8 cellular contexts compared by ENCODE assay signal in genomic region chr3:46078712-46079400, GRCh38. TPM values are rescaled to one million over a fixed set of nuclear protein-coding genes. Genes with fewer than 3 reads are reported as not detected.
DNase-seq lines count a peak whose midpoint lies in the region; ATAC-seq, FAIRE-seq and TF ChIP-seq lines count a peak whose summit lies in the region.

No MANE protein-coding gene starts in this region.

- no peaks in the 10 kb centered on the region for H3K4me1 ChIP-seq in astrocyte (ENCODE audit: insufficient read depth, low read length)

- H3K4me3 Mint-ChIP-seq in astrocyte (ENCODE audit: unreplicated experiment) = peak overlapping the region; percentile 63

- H3K36me3 ChIP-seq in astrocyte (ENCODE audit: insufficient read depth, low read length) = no peaks in the 10 kb centered on the region

- no peak overlapping the region for H3K27ac Mint-ChIP-seq in astrocyte (ENCODE audit: unreplicated experiment)

- H3K27me3 ChIP-seq in astrocyte (ENCODE audit: insufficient read depth, low read length) = no peaks in the 10 kb centered on the region

- no peak overlapping the region for H3K9ac ChIP-seq in astrocyte (ENCODE audit: low read length)

- FAIRE-seq in astrocyte (lab: Jason Lieb, UNC) = peak; percentile 93

- H3K27ac ChIP-seq in astrocyte (ENCODE audit: low read depth, low read length) = no peak overlapping the region

- H2AFZ ChIP-seq in astrocyte (ENCODE audit: low read depth, low read length) = no peak overlapping the region

- no peaks in the 10 kb centered on the region for H3K9me3 Mint-ChIP-seq in astrocyte (ENCODE audit: unreplicated experiment)

- H3K79me2 ChIP-seq in astrocyte (ENCODE audit: insufficient read depth, low read length) = no peaks in the 10 kb centered on the region

- no peaks in the 10 kb centered on the region for H3K4me1 Mint-ChIP-seq in astrocyte (ENCODE audit: low read depth, unreplicated experiment)

- TF ChIP-seq CTCF in astrocyte (IDR thresholded peaks at IDR 0.05; ENCODE audit: insufficient read depth, low read depth, low read length) = peak; percentile 100

- H4K20me1 ChIP-seq in astrocyte (ENCODE audit: insufficient read depth, low read length) = no peaks in the 10 kb centered on the region

- peak; percentile 90 for DNase-seq in EH (ENCODE audit: low read depth)
- DNase-seq in NCI-H2081 treated with DMSO at 0.1 percent for 48 hours (lab: John Stamatoyannopoulos, UW) = peak; percentile 60
- DNase-seq in T-helper 22 cell (ENCODE audit: low read depth) = peak; percentile 67
- peak; percentile 73 for DNase-seq in astrocyte (ENCODE audit: low read depth)
- peak; percentile 57 for DNase-seq in hepatic stellate cell (ENCODE audit: low spot score)
- peak; percentile 76 for DNase-seq in skeletal muscle cell (ENCODE audit: low read depth)

- peak; percentile 74 for ATAC-seq in HG02678 (IDR thresholded peaks at IDR 0.05; ENCODE audit: unreplicated experiment)
- no peak for ATAC-seq in GM18858 (IDR thresholded peaks at IDR 0.05; ENCODE audit: unreplicated experiment)

- H3K4me2 ChIP-seq in astrocyte (ENCODE audit: low read length) = peak overlapping the region; percentile 74

- H3K4me3 ChIP-seq in astrocyte (ENCODE audit: insufficient read depth, low read depth, low read length) (no peak overlapping the region), skeletal muscle cell (ENCODE audit: low read depth, low read length) (no peak overlapping the region)

- H3K27me3 Mint-ChIP-seq in astrocyte (ENCODE audit: low read depth, unreplicated experiment) = peaks cover 2% of the 10 kb centered on the region

- H3K9me3 ChIP-seq in astrocyte (ENCODE audit: insufficient read depth, low read depth, low read length) = no peaks in the 10 kb centered on the region

- no peaks in the 10 kb centered on the region for H3K36me3 Mint-ChIP-seq in astrocyte (ENCODE audit: low read depth, unreplicated experiment)

RNA-seq across cellular contexts. Expression of gene XCR1, which starts 51.6 kb away (rescaled TPM):
- not detected in 2 replicates for total RNA-seq in astrocyte
